Comparison of ENCODE assay signal across 10 cellular contexts in genomic region chr11:73330569-73331093, GRCh38. TPM values are rescaled to one million over a fixed set of nuclear protein-coding genes. Genes with fewer than 3 reads are reported as not detected.
DNase-seq lines count a peak whose midpoint lies in the region; ATAC-seq, FAIRE-seq and TF ChIP-seq lines count a peak whose summit lies in the region.
"Had no signal": no experiment of that assay in that cellular context is flagged by ENCODE, and none has a peak within 500 bp of the region (broad histone marks: within the 10 kb centered on the region; RNA-seq: fewer than 3 reads in every experiment).

No MANE protein-coding gene starts in this region.

- H3K9ac ChIP-seq in skeletal muscle satellite cell (ENCODE audit: low read depth, low read length), result peak overlapping the region; percentile 30

- peaks cover 12% of the 10 kb centered on the region for H3K36me3 ChIP-seq in skeletal muscle satellite cell (ENCODE audit: insufficient read depth, low read length)

- no peak for FAIRE-seq in H54 (lab: Jason Lieb, UNC)

- no peak overlapping the region for H3K27ac ChIP-seq in foreskin keratinocyte

- TF ChIP-seq CTCF in GM13977 (IDR thresholded peaks at IDR 0.05; ENCODE audit: extremely low read depth, insufficient read depth, missing control alignments) (peak; percentile 36), foreskin keratinocyte (conservative IDR thresholded peaks at IDR 0.05) (peak; percentile 31)

- DNase-seq in GM13977 (ENCODE audit: low spot score), result no peak
- peak; percentile 69 for DNase-seq in SK-MEL-5 (ENCODE audit: low read depth, low spot score)
- DNase-seq in foreskin keratinocyte, result no peak
- DNase-seq in central memory CD4-positive, alpha-beta T cell, result no peak
- DNase-seq in H54 (ENCODE audit: insufficient read length, low spot score), result no peak
- no peak for DNase-seq in SIG-M5 (lab: John Stamatoyannopoulos, UW)
- DNase-seq: activated CD4-positive, alpha-beta memory T cell treated with anti-CD3 and anti-CD28 coated beads, Interleukin-2, amount 10 ng/mL, durations not matched to agents 7 days and 5 days; hippocampal formation had no signal

- no peak for TF ChIP-seq POLR2A in H54 (IDR thresholded peaks at IDR 0.05; ENCODE audit: low read depth, low read length)

- in situ Hi-C loops in GM13977 (cut with MboI; ENCODE audit: low pct_unique_long_range_greater_than_20kb, low sequenced_read_pairs, unreplicated experiment), result no loop called here
- in situ Hi-C loops in SK-MEL-5 (cut with HindIII; ENCODE audit: low pct_unique_long_range_greater_than_20kb, low sequenced_read_pairs), result no loop called here

- H3K27me3 ChIP-seq in foreskin keratinocyte (no peaks in the 10 kb centered on the region), skeletal muscle satellite cell (ENCODE audit: control insufficient read depth, insufficient read depth, low read length) (no peaks in the 10 kb centered on the region)

- H3K4me3 ChIP-seq in skeletal muscle satellite cell (ENCODE audit: low read length), result no peak overlapping the region

- H3K4me1 ChIP-seq in foreskin keratinocyte (no peaks in the 10 kb centered on the region), skeletal muscle satellite cell (ENCODE audit: control insufficient read depth, insufficient read depth, low read length) (peaks cover 59% of the 10 kb centered on the region)

- no peak for ATAC-seq in foreskin keratinocyte
- no peak for ATAC-seq in GM18867 (IDR thresholded peaks at IDR 0.05; ENCODE audit: unreplicated experiment)

- no peak overlapping the region for H3K4me2 ChIP-seq in skeletal muscle satellite cell (ENCODE audit: low read length)

- no peaks in the 10 kb centered on the region for H3K9me3 ChIP-seq in skeletal muscle satellite cell (replicated peaks; ENCODE audit: low read length)

RNA-seq across cellular contexts. Expression of gene ARHGEF17, which starts 22.6 kb away (rescaled TPM):
- total RNA-seq in SK-MEL-5 (2014; rRNA removed; shearing (Covaris generic)), result 1.1 and 1.5 TPM in 2 replicates
- polyA plus RNA-seq in SK-MEL-5 (2015; cell fraction: cytosol; rRNA removed), result 5.2 and 7.0 TPM in 2 replicates
- polyA plus RNA-seq in SK-MEL-5 (2015; cell fraction: nucleus; rRNA removed), result 19.2 and 24.5 TPM in 2 replicates
- total RNA-seq in foreskin keratinocyte, result 8.7 and 9.7 TPM in 2 replicates
- polyA plus RNA-seq in foreskin keratinocyte, result 4.6 and 5.0 TPM in 2 replicates
- total RNA-seq in skeletal muscle satellite cell (2012; rRNA removed), result 9.4 and 11.2 TPM in 2 replicates

RNA-seq across cellular contexts. Expression of gene RELT, which starts 45.6 kb away (rescaled TPM):
- total RNA-seq in SK-MEL-5 (2014; rRNA removed; shearing (Covaris generic)), result 11.8 and 11.9 TPM in 2 replicates
- polyA plus RNA-seq in SK-MEL-5 (2015; cell fraction: cytosol; rRNA removed), result 13.4 and 15.7 TPM in 2 replicates
- polyA plus RNA-seq in SK-MEL-5 (2015; cell fraction: nucleus; rRNA removed), result 24.1 and 35.5 TPM in 2 replicates
- total RNA-seq in foreskin keratinocyte, result 11.6 and 12.7 TPM in 2 replicates
- 8.1 and 10.7 TPM in 2 replicates for polyA plus RNA-seq in foreskin keratinocyte
- 5.8 and 6.8 TPM in 2 replicates for total RNA-seq in skeletal muscle satellite cell (2012; rRNA removed)

RNA-seq across cellular contexts. Expression of gene P2RY6, which starts 58.5 kb away (rescaled TPM):
- not detected in 2 replicates for total RNA-seq in SK-MEL-5 (2014; rRNA removed; shearing (Covaris generic))
- not detected in 2 replicates for polyA plus RNA-seq in SK-MEL-5 (2015; cell fraction: cytosol; rRNA removed)
- polyA plus RNA-seq in SK-MEL-5 (2015; cell fraction: nucleus; rRNA removed), result not detected in 2 replicates
- total RNA-seq in foreskin keratinocyte, result not detected in 2 replicates
- polyA plus RNA-seq in foreskin keratinocyte, result 0.04 TPM in 1 of 2 replicates, not detected in the other
- 0.25 TPM in 1 of 2 replicates, not detected in the other for total RNA-seq in skeletal muscle satellite cell (2012; rRNA removed)
- total RNA-seq: activated CD4-positive, alpha-beta memory T cell treated with anti-CD3 and anti-CD28 coated beads, Interleukin-2, amount 10 ng/mL, durations not matched to agents 7 days and 5 days had no signal
